1 cellular context compared by ENCODE assay signal in the genomic region with DNA sequence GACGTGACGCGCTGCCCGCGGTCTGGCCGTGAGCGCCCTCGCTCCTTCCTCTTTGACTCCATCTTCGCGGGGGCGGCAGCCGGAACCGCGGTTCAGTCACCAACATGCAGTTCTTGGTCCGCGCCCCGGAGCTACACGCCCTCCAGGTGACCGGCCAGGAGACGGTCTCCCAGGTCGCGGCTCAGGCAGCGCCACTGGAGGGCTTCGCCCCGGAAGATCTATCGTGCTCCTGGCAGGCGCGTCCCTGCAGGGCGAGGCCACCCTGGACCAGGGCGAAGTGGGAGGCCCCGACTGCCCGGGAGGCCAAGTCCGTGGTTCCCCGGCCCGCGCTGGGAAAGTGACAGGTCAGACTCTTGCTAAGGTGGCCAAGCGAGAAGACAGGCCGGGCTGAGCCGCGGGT.
TF ChIP-seq lines count a peak whose summit lies in the region.

No MANE protein-coding gene starts in this region.

TF ChIP-seq in K562, 482 proteins besides CTCF, POLR2A, EP300 and RAD21:
- TF ChIP-seq TCF3 (CRISPR knock-in tag; IDR thresholded peaks at IDR 0.05) (no peak), DPF2 (IDR thresholded peaks at IDR 0.05) (no peak), GTF2E2 (tag; IDR thresholded peaks at IDR 0.05) (no peak), RBM34 (IDR thresholded peaks at IDR 0.05; ENCODE audit: borderline replicate concordance, insufficient read depth, low read length) (no peak), SMARCB1 (IDR thresholded peaks at IDR 0.05; ENCODE audit: insufficient read length, low read depth) (no peak), CHD1 (IDR thresholded peaks at IDR 0.05; ENCODE audit: low read length) (no peak), NR4A1 (CRISPR knock-in tag; IDR thresholded peaks at IDR 0.05) (no peak), NR4A1 (tag; IDR thresholded peaks at IDR 0.05) (no peak), NONO (IDR thresholded peaks at IDR 0.05; ENCODE audit: low read depth in 2 of 2, low read length in 1 of 2) (no peak), PHTF2 (CRISPR knock-in tag; IDR thresholded peaks at IDR 0.05) (no peak), ZNF445 (CRISPR knock-in tag; IDR thresholded peaks at IDR 0.05; ENCODE audit: low read depth) (no peak), TAL1 (IDR thresholded peaks at IDR 0.05) (no peak), MCM2 (IDR thresholded peaks at IDR 0.05; ENCODE audit: low read depth) (no peak), ZEB2 (IDR thresholded peaks at IDR 0.05) (no peak)
- TF ChIP-seq, protein P1, sequence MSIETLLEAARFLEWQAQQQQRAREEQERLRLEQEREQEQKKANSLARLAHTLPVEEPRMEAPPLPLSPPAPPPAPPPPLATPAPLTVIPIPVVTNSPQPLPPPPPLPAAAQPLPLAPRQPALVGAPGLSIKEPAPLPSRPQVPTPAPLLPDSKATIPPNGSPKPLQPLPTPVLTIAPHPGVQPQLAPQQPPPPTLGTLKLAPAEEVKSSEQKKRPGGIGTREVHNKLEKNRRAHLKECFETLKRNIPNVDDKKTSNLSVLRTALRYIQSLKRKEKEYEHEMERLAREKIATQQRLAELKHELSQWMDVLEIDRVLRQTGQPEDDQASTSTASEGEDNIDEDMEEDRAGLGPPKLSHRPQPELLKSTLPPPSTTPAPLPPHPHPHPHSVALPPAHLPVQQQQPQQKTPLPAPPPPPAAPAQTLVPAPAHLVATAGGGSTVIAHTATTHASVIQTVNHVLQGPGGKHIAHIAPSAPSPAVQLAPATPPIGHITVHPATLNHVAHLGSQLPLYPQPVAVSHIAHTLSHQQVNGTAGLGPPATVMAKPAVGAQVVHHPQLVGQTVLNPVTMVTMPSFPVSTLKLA (conservative IDR thresholded peaks at IDR 0.05) = no peak
- TF ChIP-seq, protein P2, sequence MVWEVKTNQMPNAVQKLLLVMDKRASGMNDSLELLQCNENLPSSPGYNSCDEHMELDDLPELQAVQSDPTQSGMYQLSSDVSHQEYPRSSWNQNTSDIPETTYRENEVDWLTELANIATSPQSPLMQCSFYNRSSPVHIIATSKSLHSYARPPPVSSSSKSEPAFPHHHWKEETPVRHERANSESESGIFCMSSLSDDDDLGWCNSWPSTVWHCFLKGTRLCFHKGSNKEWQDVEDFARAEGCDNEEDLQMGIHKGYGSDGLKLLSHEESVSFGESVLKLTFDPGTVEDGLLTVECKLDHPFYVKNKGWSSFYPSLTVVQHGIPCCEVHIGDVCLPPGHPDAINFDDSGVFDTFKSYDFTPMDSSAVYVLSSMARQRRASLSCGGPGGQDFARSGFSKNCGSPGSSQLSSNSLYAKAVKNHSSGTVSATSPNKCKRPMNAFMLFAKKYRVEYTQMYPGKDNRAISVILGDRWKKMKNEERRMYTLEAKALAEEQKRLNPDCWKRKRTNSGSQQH (CRISPR knock-in tag; IDR thresholded peaks at IDR 0.05) = no peak
- TF ChIP-seq, protein P3, sequence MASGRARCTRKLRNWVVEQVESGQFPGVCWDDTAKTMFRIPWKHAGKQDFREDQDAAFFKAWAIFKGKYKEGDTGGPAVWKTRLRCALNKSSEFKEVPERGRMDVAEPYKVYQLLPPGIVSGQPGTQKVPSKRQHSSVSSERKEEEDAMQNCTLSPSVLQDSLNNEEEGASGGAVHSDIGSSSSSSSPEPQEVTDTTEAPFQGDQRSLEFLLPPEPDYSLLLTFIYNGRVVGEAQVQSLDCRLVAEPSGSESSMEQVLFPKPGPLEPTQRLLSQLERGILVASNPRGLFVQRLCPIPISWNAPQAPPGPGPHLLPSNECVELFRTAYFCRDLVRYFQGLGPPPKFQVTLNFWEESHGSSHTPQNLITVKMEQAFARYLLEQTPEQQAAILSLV (tag; IDR thresholded peaks at IDR 0.05) = no peak
- TF ChIP-seq, protein P4, sequence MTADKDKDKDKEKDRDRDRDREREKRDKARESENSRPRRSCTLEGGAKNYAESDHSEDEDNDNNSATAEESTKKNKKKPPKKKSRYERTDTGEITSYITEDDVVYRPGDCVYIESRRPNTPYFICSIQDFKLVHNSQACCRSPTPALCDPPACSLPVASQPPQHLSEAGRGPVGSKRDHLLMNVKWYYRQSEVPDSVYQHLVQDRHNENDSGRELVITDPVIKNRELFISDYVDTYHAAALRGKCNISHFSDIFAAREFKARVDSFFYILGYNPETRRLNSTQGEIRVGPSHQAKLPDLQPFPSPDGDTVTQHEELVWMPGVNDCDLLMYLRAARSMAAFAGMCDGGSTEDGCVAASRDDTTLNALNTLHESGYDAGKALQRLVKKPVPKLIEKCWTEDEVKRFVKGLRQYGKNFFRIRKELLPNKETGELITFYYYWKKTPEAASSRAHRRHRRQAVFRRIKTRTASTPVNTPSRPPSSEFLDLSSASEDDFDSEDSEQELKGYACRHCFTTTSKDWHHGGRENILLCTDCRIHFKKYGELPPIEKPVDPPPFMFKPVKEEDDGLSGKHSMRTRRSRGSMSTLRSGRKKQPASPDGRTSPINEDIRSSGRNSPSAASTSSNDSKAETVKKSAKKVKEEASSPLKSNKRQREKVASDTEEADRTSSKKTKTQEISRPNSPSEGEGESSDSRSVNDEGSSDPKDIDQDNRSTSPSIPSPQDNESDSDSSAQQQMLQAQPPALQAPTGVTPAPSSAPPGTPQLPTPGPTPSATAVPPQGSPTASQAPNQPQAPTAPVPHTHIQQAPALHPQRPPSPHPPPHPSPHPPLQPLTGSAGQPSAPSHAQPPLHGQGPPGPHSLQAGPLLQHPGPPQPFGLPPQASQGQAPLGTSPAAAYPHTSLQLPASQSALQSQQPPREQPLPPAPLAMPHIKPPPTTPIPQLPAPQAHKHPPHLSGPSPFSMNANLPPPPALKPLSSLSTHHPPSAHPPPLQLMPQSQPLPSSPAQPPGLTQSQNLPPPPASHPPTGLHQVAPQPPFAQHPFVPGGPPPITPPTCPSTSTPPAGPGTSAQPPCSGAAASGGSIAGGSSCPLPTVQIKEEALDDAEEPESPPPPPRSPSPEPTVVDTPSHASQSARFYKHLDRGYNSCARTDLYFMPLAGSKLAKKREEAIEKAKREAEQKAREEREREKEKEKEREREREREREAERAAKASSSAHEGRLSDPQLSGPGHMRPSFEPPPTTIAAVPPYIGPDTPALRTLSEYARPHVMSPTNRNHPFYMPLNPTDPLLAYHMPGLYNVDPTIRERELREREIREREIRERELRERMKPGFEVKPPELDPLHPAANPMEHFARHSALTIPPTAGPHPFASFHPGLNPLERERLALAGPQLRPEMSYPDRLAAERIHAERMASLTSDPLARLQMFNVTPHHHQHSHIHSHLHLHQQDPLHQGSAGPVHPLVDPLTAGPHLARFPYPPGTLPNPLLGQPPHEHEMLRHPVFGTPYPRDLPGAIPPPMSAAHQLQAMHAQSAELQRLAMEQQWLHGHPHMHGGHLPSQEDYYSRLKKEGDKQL (CRISPR knock-in tag; IDR thresholded peaks at IDR 0.05; ENCODE audit: borderline replicate concordance) = no peak
- TF ChIP-seq, protein P5, sequence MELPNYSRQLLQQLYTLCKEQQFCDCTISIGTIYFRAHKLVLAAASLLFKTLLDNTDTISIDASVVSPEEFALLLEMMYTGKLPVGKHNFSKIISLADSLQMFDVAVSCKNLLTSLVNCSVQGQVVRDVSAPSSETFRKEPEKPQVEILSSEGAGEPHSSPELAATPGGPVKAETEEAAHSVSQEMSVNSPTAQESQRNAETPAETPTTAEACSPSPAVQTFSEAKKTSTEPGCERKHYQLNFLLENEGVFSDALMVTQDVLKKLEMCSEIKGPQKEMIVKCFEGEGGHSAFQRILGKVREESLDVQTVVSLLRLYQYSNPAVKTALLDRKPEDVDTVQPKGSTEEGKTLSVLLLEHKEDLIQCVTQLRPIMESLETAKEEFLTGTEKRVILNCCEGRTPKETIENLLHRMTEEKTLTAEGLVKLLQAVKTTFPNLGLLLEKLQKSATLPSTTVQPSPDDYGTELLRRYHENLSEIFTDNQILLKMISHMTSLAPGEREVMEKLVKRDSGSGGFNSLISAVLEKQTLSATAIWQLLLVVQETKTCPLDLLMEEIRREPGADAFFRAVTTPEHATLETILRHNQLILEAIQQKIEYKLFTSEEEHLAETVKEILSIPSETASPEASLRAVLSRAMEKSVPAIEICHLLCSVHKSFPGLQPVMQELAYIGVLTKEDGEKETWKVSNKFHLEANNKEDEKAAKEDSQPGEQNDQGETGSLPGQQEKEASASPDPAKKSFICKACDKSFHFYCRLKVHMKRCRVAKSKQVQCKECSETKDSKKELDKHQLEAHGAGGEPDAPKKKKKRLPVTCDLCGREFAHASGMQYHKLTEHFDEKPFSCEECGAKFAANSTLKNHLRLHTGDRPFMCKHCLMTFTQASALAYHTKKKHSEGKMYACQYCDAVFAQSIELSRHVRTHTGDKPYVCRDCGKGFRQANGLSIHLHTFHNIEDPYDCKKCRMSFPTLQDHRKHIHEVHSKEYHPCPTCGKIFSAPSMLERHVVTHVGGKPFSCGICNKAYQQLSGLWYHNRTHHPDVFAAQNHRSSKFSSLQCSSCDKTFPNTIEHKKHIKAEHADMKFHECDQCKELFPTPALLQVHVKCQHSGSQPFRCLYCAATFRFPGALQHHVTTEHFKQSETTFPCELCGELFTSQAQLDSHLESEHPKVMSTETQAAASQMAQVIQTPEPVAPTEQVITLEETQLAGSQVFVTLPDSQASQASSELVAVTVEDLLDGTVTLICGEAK (IDR thresholded peaks at IDR 0.05) = no peak
- TF ChIP-seq, protein P5 (CRISPR knock-in tag; IDR thresholded peaks at IDR 0.05) = no peak
TF ChIP-seq in K562: peak in this region for 0.
